ENCODE assay signal across 27 cellular contexts in the genomic region with DNA sequence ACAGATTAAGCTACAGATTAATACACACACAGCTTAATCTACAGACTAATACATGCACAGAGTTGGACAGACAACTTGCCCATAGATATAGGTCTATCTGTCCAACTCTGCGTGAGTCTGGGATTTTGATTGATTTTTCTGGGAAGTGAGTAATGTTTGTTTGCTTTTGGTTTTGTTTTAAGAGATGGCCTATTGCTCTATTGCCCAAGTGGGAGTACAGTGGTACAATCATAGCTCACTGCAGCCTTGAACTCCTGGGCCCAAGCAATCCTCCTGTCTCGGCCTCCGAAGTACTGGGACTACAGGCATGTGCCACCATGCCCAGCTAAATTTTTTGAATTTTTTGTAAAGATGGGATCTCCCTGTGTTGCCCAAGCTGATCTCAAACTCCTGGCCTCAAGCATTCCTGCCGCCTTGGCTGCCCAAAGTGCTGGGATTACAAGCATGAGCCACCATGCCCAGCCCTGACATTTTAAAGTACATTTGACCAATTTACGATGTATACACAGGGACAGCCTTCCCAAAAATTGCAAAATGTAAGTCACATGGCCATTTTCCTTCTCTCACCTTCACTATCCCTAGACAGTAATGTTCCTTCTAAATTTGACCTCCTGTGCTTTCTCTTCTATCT. TPM values are rescaled to one million over a fixed set of nuclear protein-coding genes. Genes with fewer than 3 reads are reported as not detected.
"Had no signal": no experiment of that assay in that cellular context is flagged by ENCODE, and none has a peak within 500 bp of the region (broad histone marks: within the 10 kb centered on the region; RNA-seq: fewer than 3 reads in every experiment).

No MANE protein-coding gene starts in this region.

- H3K9ac ChIP-seq: KMS-11 had no signal

- H3K4me2 ChIP-seq: KMS-11, PC-9 had no signal

- DNase-seq: activated CD4-positive, alpha-beta memory T cell treated with anti-CD3 and anti-CD28 coated beads, Interleukin-2, amount 10 ng/mL, durations not matched to agents 7 days and 5 days; activated CD4-positive, alpha-beta T cell treated with anti-CD3 and anti-CD28 coated beads, Interleukin-2, amount 10 ng/mL, durations not matched to agents 7 days and 5 days; activated CD4-positive, CD25-positive, alpha-beta regulatory T cell; activated gamma-delta T cell treated with Interleukin-2 at 50 U/mL for 16 hours; activated naive CD4-positive, alpha-beta T cell treated with anti-CD3 and anti-CD28 coated beads, Interleukin-2, amount 10 ng/mL, durations not matched to agents 7 days and 5 days; activated naive CD8-positive, alpha-beta T cell treated with anti-CD3 and anti-CD28 coated beads for 36 hours; activated T-cell treated with anti-CD3 and anti-CD28 coated beads, Interleukin-2, amount 50 U/mL, for 72 hours; aorta; central memory CD4-positive, alpha-beta T cell; MM.1S; NCI-H1105; NCI-H1436; NCI-H1694 treated with DMSO at 0.1 percent for 48 hours; NCI-H2029 treated with DMSO at 0.1 percent for 48 hours; NCI-H345; NCI-H510A; NCI-H526 treated with DMSO at 0.1 percent for 48 hours; NK-92 treated with Interleukin-12 subunit alpha and Interleukin-12 subunit beta, amount 100 ng/mL, for 24 hours; PC-9; SHP77 treated with DMSO at 0.1 percent for 48 hours; T-helper 2 cell; T1000 had no signal

- H2AFZ ChIP-seq: PC-9 had no signal

- H3K4me3 ChIP-seq: PC-9 had no signal

- FAIRE-seq: bronchial epithelial cell, TTC549 had no signal

- ATAC-seq: activated T-cell treated with anti-CD3 and anti-CD28 coated beads, Interleukin-2, amount 50 U/mL, for 72 hours had no signal

- H3K27ac ChIP-seq: KMS-11, PC-9 had no signal

RNA-seq across cellular contexts. Expression of gene PAPPA, which starts 50.8 kb away (rescaled TPM):
- total RNA-seq: activated CD4-positive, alpha-beta memory T cell treated with anti-CD3 and anti-CD28 coated beads, Interleukin-2, amount 10 ng/mL, durations not matched to agents 7 days and 5 days; activated CD4-positive, alpha-beta T cell treated with anti-CD3 and anti-CD28 coated beads, Interleukin-2, amount 10 ng/mL, durations not matched to agents 7 days and 5 days; activated CD8-positive, alpha-beta memory T cell treated with anti-CD3 and anti-CD28 coated beads for 36 hours; activated naive CD8-positive, alpha-beta T cell treated with anti-CD3 and anti-CD28 coated beads for 36 hours; activated T-cell treated with anti-CD3 and anti-CD28 coated beads, Interleukin-2, amount 50 U/mL, for 72 hours; activated T-helper 2 cell treated with anti-CD3 and anti-CD28 coated beads, Interferon-gamma antibody, Interleukin-2, Interleukin-4, amounts not matched to agents 10 μg/mL and 5 μg/mL and 100 μg/mL, durations not matched to agents 14 hours and 24 hours and 36 hours had no signal
